In genomic region chr12:94326727-94327126, GRCh38 we compare ENCODE assay signal across 1 cellular context.
TF ChIP-seq lines count a peak whose summit lies in the region.

No MANE protein-coding gene starts in this region.

TF ChIP-seq in HepG2, 621 proteins besides CTCF, POLR2A, EP300 and RAD21:
- TF ChIP-seq SNAPC4 (CRISPR knock-in tag; IDR thresholded peaks at IDR 0.05) = no peak
- no peak for TF ChIP-seq BRF2 (CRISPR knock-in tag; IDR thresholded peaks at IDR 0.05)
- TF ChIP-seq SKIL (CRISPR knock-in tag; IDR thresholded peaks at IDR 0.05; ENCODE audit: borderline replicate concordance) = no peak
- TF ChIP-seq ZNF562 (CRISPR knock-in tag; IDR thresholded peaks at IDR 0.05; ENCODE audit: borderline replicate concordance) = no peak
- TF ChIP-seq HNF4G (IDR thresholded peaks at IDR 0.05; ENCODE audit: borderline replicate concordance, low read depth, low read length) = no peak
- TF ChIP-seq HNF4G (CRISPR knock-in tag; IDR thresholded peaks at IDR 0.05; ENCODE audit: borderline replicate concordance, low read depth) = no peak
- TF ChIP-seq ZNF260 (CRISPR knock-in tag; IDR thresholded peaks at IDR 0.05; ENCODE audit: borderline replicate concordance, low read depth) = no peak
- TF ChIP-seq ZNF609 (CRISPR knock-in tag; IDR thresholded peaks at IDR 0.05; ENCODE audit: borderline replicate concordance) = no peak
- no peak for TF ChIP-seq HMG20A (CRISPR knock-in tag; IDR thresholded peaks at IDR 0.05; ENCODE audit: borderline replicate concordance)
- TF ChIP-seq POGZ (CRISPR knock-in tag; IDR thresholded peaks at IDR 0.05) = no peak
- no peak for TF ChIP-seq WIZ (CRISPR knock-in tag; IDR thresholded peaks at IDR 0.05)
- TF ChIP-seq ZNF615 (CRISPR knock-in tag; IDR thresholded peaks at IDR 0.05; ENCODE audit: borderline replicate concordance) = no peak
- TF ChIP-seq ARID5B (CRISPR knock-in tag; IDR thresholded peaks at IDR 0.05) = no peak
